ENCODE assay signal across 22 cellular contexts in genomic region chr9:97313746-97314145, GRCh38. TPM values are rescaled to one million over a fixed set of nuclear protein-coding genes. Genes with fewer than 3 reads are reported as not detected.
"Had no signal": no experiment of that assay in that cellular context is flagged by ENCODE, and none has a peak within 500 bp of the region (broad histone marks: within the 10 kb centered on the region; RNA-seq: fewer than 3 reads in every experiment).

No MANE protein-coding gene starts in this region.

- DNase-seq: colonic mucosa; cortex of kidney; effector CD8-positive, alpha-beta T cell; effector memory CD8-positive, alpha-beta T cell; endodermal cell; esophagus squamous epithelium; foreskin fibroblast; foreskin melanocyte; gastrocnemius medialis; glutamatergic neuron; heart right ventricle; hippocampal formation; left colon; left ventricle myocardium superior; lower lobe of right lung; mesenchymal stem cell; mucosa of descending colon; naive B cell had no signal

- H3K27me3 Mint-ChIP-seq: dendritic cell treated with granulocyte-macrophage colony-stimulating factor and Interleukin-4, amounts not matched to agents 40 ng/mL and 50 ng/mL, for 4 days; effector memory CD8-positive, alpha-beta T cell; naive B cell had no signal

- H3K36me3 ChIP-seq: colonic mucosa had no signal

- H3K4me3 Mint-ChIP-seq: dendritic cell treated with granulocyte-macrophage colony-stimulating factor and Interleukin-4, amounts not matched to agents 40 ng/mL and 50 ng/mL, for 4 days; effector memory CD8-positive, alpha-beta T cell; endodermal cell; mesothelial cell of epicardium had no signal

- ATAC-seq: effector memory CD8-positive, alpha-beta T cell; gastrocnemius medialis; heart right ventricle; left colon; left lobe of liver; left ventricle myocardium superior; mucosa of descending colon had no signal

- H3K9me3 ChIP-seq: colonic mucosa, esophagus squamous epithelium, gastrocnemius medialis, heart right ventricle, lower lobe of right lung, mucosa of descending colon had no signal

- H3K4me3 ChIP-seq: colonic mucosa, esophagus squamous epithelium, gastrocnemius medialis, heart right ventricle, lower lobe of right lung, mucosa of descending colon had no signal

- H3K27me3 ChIP-seq: colonic mucosa, esophagus squamous epithelium, gastrocnemius medialis, heart right ventricle had no signal

- H3K9me3 Mint-ChIP-seq: dendritic cell treated with granulocyte-macrophage colony-stimulating factor and Interleukin-4, amounts not matched to agents 40 ng/mL and 50 ng/mL, for 4 days; effector memory CD8-positive, alpha-beta T cell; endodermal cell; mesothelial cell of epicardium; naive B cell had no signal

- H3K4me1 Mint-ChIP-seq: mesothelial cell of epicardium, naive B cell had no signal

- H3K27ac Mint-ChIP-seq: dendritic cell treated with granulocyte-macrophage colony-stimulating factor and Interleukin-4, amounts not matched to agents 40 ng/mL and 50 ng/mL, for 4 days; effector memory CD8-positive, alpha-beta T cell; endodermal cell; mesothelial cell of epicardium; naive B cell had no signal

- H3K4me1 ChIP-seq: colonic mucosa, esophagus squamous epithelium, gastrocnemius medialis, heart right ventricle had no signal

- H3K27ac ChIP-seq: colonic mucosa, esophagus squamous epithelium, gastrocnemius medialis, heart right ventricle, lower lobe of right lung had no signal

RNA-seq across cellular contexts. Expression of gene CCDC180, which starts 6.3 kb away (rescaled TPM):
- total RNA-seq: myocyte had no signal
